In the genomic region with DNA sequence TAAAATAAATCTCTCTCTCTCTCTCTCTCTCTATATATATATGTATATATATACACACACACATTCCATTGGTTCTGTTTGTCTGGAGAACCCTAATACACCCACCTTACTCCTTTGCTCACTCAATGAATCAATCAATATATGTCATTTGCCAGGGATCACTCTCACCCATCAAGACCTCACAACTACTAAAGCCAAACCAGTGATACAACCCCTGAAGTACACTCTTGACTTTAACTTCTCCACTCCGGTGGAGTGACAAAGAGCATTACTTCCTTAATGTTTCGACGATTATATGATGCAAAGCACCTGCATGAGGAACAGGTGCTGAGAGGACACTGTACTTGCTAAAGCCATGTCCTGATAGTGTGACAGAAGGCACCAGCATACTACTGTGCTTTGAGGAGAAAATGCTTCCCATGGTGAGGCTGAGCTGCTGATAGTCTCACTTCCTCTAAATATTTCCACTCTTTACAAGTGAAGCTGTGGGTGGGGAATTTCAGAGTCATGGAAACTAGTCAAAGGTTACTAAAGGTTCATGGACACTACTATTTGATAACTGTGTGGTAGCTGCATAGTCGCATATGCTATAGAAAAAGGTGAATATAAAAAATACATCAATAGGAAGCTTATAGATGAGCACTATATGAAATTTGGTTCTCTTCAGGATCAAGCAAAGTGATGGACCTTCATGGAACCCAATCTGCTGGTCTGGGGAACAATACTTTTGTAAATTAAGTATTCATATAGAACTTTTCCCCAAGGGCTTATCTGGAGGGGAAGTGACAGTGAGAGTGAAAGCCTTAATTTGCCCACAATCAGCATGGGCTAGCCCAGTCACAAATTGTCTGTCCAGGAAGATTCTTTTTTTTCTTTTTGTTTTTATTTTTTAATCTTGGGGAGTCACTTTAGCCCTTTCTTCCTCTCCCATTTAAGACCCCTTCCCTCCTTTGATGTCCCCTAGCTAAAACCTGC, we compare ENCODE assay signal across 9 cellular contexts.
DNase-seq lines count a peak whose midpoint lies in the region; ATAC-seq, FAIRE-seq and TF ChIP-seq lines count a peak whose summit lies in the region.
"Had no signal": no experiment of that assay in that cellular context is flagged by ENCODE, and none has a peak within 500 bp of the region (broad histone marks: within the 10 kb centered on the region; RNA-seq: fewer than 3 reads in every experiment).

No MANE protein-coding gene starts in this region.

- no peak for FAIRE-seq in frontal cortex (lab: Jason Lieb, UNC)

- H3K27me3 ChIP-seq in OCI-LY1 (ENCODE audit: insufficient read depth, low read length) (no peaks in the 10 kb centered on the region), mucosa of rectum (ENCODE audit: control insufficient read depth in 2 of 2, insufficient read depth in 2 of 2, low read length in 2 of 2) (no peaks in the 10 kb centered on the region)

- no peaks in the 10 kb centered on the region for H3K9me2 ChIP-seq in OCI-LY1 (ENCODE audit: low read depth, low read length)

- H3K9ac ChIP-seq in OCI-LY1 (ENCODE audit: low read length) (no peak overlapping the region), mucosa of rectum (ENCODE audit: low read depth in 1 of 2, low read length in 2 of 2) (no peak overlapping the region)

- no peak for TF ChIP-seq CTCF in OCI-LY1 (IDR thresholded peaks at IDR 0.05; ENCODE audit: low read length)

- H3K27ac ChIP-seq in OCI-LY1 (ENCODE audit: low read depth, low read length, poor library complexity, severe bottlenecking) (peak overlapping the region; percentile 72), mucosa of rectum (ENCODE audit: low read depth in 2 of 2, low read length in 2 of 2) (peak overlapping the region; percentile 14 to 25)
- H3K27ac ChIP-seq: 22Rv1 had no signal

- peaks cover 36% of the 10 kb centered on the region for H3K36me3 ChIP-seq in OCI-LY1 (ENCODE audit: insufficient read depth, low read length)
- no peaks in the 10 kb centered on the region for H3K36me3 ChIP-seq in mucosa of rectum (ENCODE audit: control insufficient read depth in 2 of 2, insufficient read depth in 2 of 2, low read length in 2 of 2)

- peak overlapping the region; percentile 4; the same call in 1 of the 2 replicates for H3K4me2 ChIP-seq in OCI-LY1 (ENCODE audit: low read length)

- H2AFZ ChIP-seq in OCI-LY1 (ENCODE audit: low read length) = no peak overlapping the region

- H3K9me3 ChIP-seq in OCI-LY1 (ENCODE audit: low read length) = no peaks in the 10 kb centered on the region
- no peaks in the 10 kb centered on the region for H3K9me3 ChIP-seq in mucosa of rectum (ENCODE audit: control insufficient read depth in 2 of 2, low read length in 2 of 2)

- no peaks in the 10 kb centered on the region for H3F3A ChIP-seq in OCI-LY1 (ENCODE audit: insufficient read depth, low read length)

- peaks cover 26% of the 10 kb centered on the region for H3K4me1 ChIP-seq in OCI-LY1 (ENCODE audit: insufficient read depth, low read length, severe bottlenecking)
- H3K4me1 ChIP-seq in mucosa of rectum (ENCODE audit: control insufficient read depth in 2 of 2, insufficient read depth in 2 of 2, low read length in 2 of 2) = peaks cover 4 to 5% of the 10 kb centered on the region in 2 donors

- no peaks in the 10 kb centered on the region for H4K20me1 ChIP-seq in OCI-LY1 (ENCODE audit: insufficient read depth, low read length)

- H3K79me2 ChIP-seq in OCI-LY1 (ENCODE audit: insufficient read depth, low read length) = peaks cover 17% of the 10 kb centered on the region; the same call in 1 of the 2 replicates

- DNase-seq in SKM-1 treated with dmso at 0.1 percent for 144 hours (lab: John Stamatoyannopoulos, UW; ENCODE audit: unreplicated experiment) (peak; percentile 81), SKM-1 (lab: John Stamatoyannopoulos, UW; ENCODE audit: unreplicated experiment) (no peak), frontal cortex (ENCODE audit: low spot score in 2 of 2) (no peak), middle frontal gyrus (ENCODE audit: extremely low spot score, low spot score) (no peak), NCI-H510A treated with DMSO at 0.1 percent for 48 hours (lab: John Stamatoyannopoulos, UW) (no peak)

- peak; percentile 92 for ATAC-seq in HG02759 (IDR thresholded peaks at IDR 0.05; ENCODE audit: unreplicated experiment)

- H3K4me3 ChIP-seq in OCI-LY1 (ENCODE audit: low read depth, low read length, poor library complexity, severe bottlenecking) (no peak overlapping the region), mucosa of rectum (ENCODE audit: low read length in 2 of 2) (peak overlapping the region in 1 of 2 donors; percentile 43)
